ENCODE assay signal across 36 cellular contexts in genomic region chr11:112451250-112451649, GRCh38.
"Had no signal": no experiment of that assay in that cellular context is flagged by ENCODE, and none has a peak within 500 bp of the region (broad histone marks: within the 10 kb centered on the region; RNA-seq: fewer than 3 reads in every experiment).

No MANE protein-coding gene starts in this region.

- H3K9me3 ChIP-seq: adrenal gland, ascending aorta, body of pancreas had no signal

- H3K27me3 ChIP-seq: adrenal gland, ascending aorta, body of pancreas, brain microvascular endothelial cell, breast epithelium, cardiac muscle cell had no signal

- H3K27ac Mint-ChIP-seq: activated naive CD4-positive, alpha-beta T cell treated with anti-CD3 and anti-CD28 coated beads for 36 hours; activated naive CD4-positive, alpha-beta T cell treated with anti-CD3 and anti-CD28 coated beads, Interleukin-2, amount 10 ng/mL, durations not matched to agents 7 days and 5 days; activated naive CD4-positive, alpha-beta T cell treated with anti-CD3 and anti-CD28 coated beads, Interleukin-2, amount 50 U/mL, for 24 hours; activated naive CD4-positive, alpha-beta T cell treated with anti-CD3 and anti-CD28 coated beads, Interleukin-2, amount 50 U/mL, for 72 hours; activated naive CD8-positive, alpha-beta T cell; activated naive CD8-positive, alpha-beta T cell treated with anti-CD3 and anti-CD28 coated beads for 36 hours; activated naive CD8-positive, alpha-beta T cell treated with anti-CD3 and anti-CD28 coated beads, Interleukin-2, amount 10 ng/mL, durations not matched to agents 7 days and 5 days; activated naive CD8-positive, alpha-beta T cell treated with anti-CD3 and anti-CD28 coated beads, Interleukin-2, amount 50 U/mL, for 24 hours; activated T-cell treated with anti-CD3 and anti-CD28 coated beads, Interleukin-2, amount 50 U/mL, for 72 hours; activated T-helper 1 cell treated with anti-CD3 and anti-CD28 coated beads, Interleukin-12 subunit alpha, Interleukin-12 subunit beta, Interleukin-2, Interleukin-4 antibody, amounts not matched to agents 30 ng/mL and 10 ng/mL and 1 ng/mL, durations not matched to agents 14 hours and 24 hours and 36 hours; activated T-helper 17 cell treated with anti-CD3 and anti-CD28 coated beads, Interleukin-2, amount 50 U/mL, for 72 hours; activated T-helper 2 cell treated with anti-CD3 and anti-CD28 coated beads, Interferon-gamma antibody, Interleukin-2, Interleukin-4, amounts not matched to agents 10 μg/mL and 5 μg/mL and 100 μg/mL, durations not matched to agents 14 hours and 24 hours and 36 hours; brain had no signal

- H3K4me1 ChIP-seq: adrenal gland, ascending aorta, body of pancreas, breast epithelium had no signal

- ATAC-seq: activated naive CD4-positive, alpha-beta T cell treated with anti-CD3 and anti-CD28 coated beads, Interleukin-2, amount 50 U/mL, for 72 hours; activated naive CD8-positive, alpha-beta T cell treated with anti-CD3 and anti-CD28 coated beads, Interleukin-2, amount 50 U/mL, for 24 hours; activated T-cell treated with anti-CD3 and anti-CD28 coated beads, Interleukin-2, amount 50 U/mL, for 4 hours; activated T-cell treated with anti-CD3 and anti-CD28 coated beads, Interleukin-2, amount 50 U/mL, for 72 hours; activated T-helper 17 cell treated with anti-CD3 and anti-CD28 coated beads, Interleukin-2, amount 50 U/mL, for 72 hours; body of pancreas had no signal

- H3K4me1 Mint-ChIP-seq: activated naive CD8-positive, alpha-beta T cell treated with anti-CD3 and anti-CD28 coated beads for 36 hours; activated naive CD8-positive, alpha-beta T cell treated with anti-CD3 and anti-CD28 coated beads, Interleukin-2, amount 50 U/mL, for 24 hours; activated T-helper 17 cell treated with anti-CD3 and anti-CD28 coated beads, Interleukin-2, amount 50 U/mL, for 72 hours; central memory CD8-positive, alpha-beta T cell had no signal

- H3K9me3 Mint-ChIP-seq: activated naive CD4-positive, alpha-beta T cell treated with anti-CD3 and anti-CD28 coated beads for 36 hours; activated naive CD4-positive, alpha-beta T cell treated with anti-CD3 and anti-CD28 coated beads, Interleukin-2, amount 10 ng/mL, durations not matched to agents 7 days and 5 days; activated naive CD4-positive, alpha-beta T cell treated with anti-CD3 and anti-CD28 coated beads, Interleukin-2, amount 50 U/mL, for 24 hours; activated naive CD4-positive, alpha-beta T cell treated with anti-CD3 and anti-CD28 coated beads, Interleukin-2, amount 50 U/mL, for 72 hours; activated naive CD8-positive, alpha-beta T cell treated with anti-CD3 and anti-CD28 coated beads, Interleukin-2, amount 50 U/mL, for 24 hours; activated T-cell treated with anti-CD3 and anti-CD28 coated beads, Interleukin-2, amount 50 U/mL, for 4 hours; activated T-cell treated with anti-CD3 and anti-CD28 coated beads, Interleukin-2, amount 50 U/mL, for 72 hours; activated T-helper 17 cell treated with anti-CD3 and anti-CD28 coated beads, Interleukin-2, amount 50 U/mL, for 72 hours; activated T-helper 2 cell treated with anti-CD3 and anti-CD28 coated beads, Interferon-gamma antibody, Interleukin-2, Interleukin-4, amounts not matched to agents 10 μg/mL and 5 μg/mL and 100 μg/mL, durations not matched to agents 14 hours and 24 hours and 36 hours; central memory CD8-positive, alpha-beta T cell had no signal

- H3K36me3 Mint-ChIP-seq: activated naive CD4-positive, alpha-beta T cell treated with anti-CD3 and anti-CD28 coated beads, Interleukin-2, amount 10 ng/mL, durations not matched to agents 7 days and 5 days; activated naive CD4-positive, alpha-beta T cell treated with anti-CD3 and anti-CD28 coated beads, Interleukin-2, amount 50 U/mL, for 24 hours; activated naive CD4-positive, alpha-beta T cell treated with anti-CD3 and anti-CD28 coated beads, Interleukin-2, amount 50 U/mL, for 72 hours; activated naive CD8-positive, alpha-beta T cell treated with anti-CD3 and anti-CD28 coated beads for 36 hours; activated naive CD8-positive, alpha-beta T cell treated with anti-CD3 and anti-CD28 coated beads, Interleukin-2, amount 10 ng/mL, durations not matched to agents 7 days and 5 days had no signal

- H3K4me3 Mint-ChIP-seq: activated naive CD4-positive, alpha-beta T cell treated with anti-CD3 and anti-CD28 coated beads for 36 hours; activated naive CD4-positive, alpha-beta T cell treated with anti-CD3 and anti-CD28 coated beads, Interleukin-2, amount 10 ng/mL, durations not matched to agents 7 days and 5 days; activated naive CD4-positive, alpha-beta T cell treated with anti-CD3 and anti-CD28 coated beads, Interleukin-2, amount 50 U/mL, for 24 hours; activated naive CD8-positive, alpha-beta T cell; activated naive CD8-positive, alpha-beta T cell treated with anti-CD3 and anti-CD28 coated beads for 36 hours; activated naive CD8-positive, alpha-beta T cell treated with anti-CD3 and anti-CD28 coated beads, Interleukin-2, amount 10 ng/mL, durations not matched to agents 7 days and 5 days; activated naive CD8-positive, alpha-beta T cell treated with anti-CD3 and anti-CD28 coated beads, Interleukin-2, amount 50 U/mL, for 24 hours; activated T-cell treated with anti-CD3 and anti-CD28 coated beads, Interleukin-2, amount 50 U/mL, for 4 hours; activated T-cell treated with anti-CD3 and anti-CD28 coated beads, Interleukin-2, amount 50 U/mL, for 72 hours; activated T-helper 1 cell treated with anti-CD3 and anti-CD28 coated beads, Interleukin-12 subunit alpha, Interleukin-12 subunit beta, Interleukin-2, Interleukin-4 antibody, amounts not matched to agents 30 ng/mL and 10 ng/mL and 1 ng/mL, durations not matched to agents 14 hours and 24 hours and 36 hours; activated T-helper 17 cell treated with anti-CD3 and anti-CD28 coated beads, Interleukin-2, amount 50 U/mL, for 72 hours; brain; central memory CD8-positive, alpha-beta T cell had no signal

- H3K4me3 ChIP-seq: adrenal gland, ascending aorta, body of pancreas, breast epithelium, cardiac muscle cell had no signal

- H3K27me3 Mint-ChIP-seq: activated naive CD4-positive, alpha-beta T cell treated with anti-CD3 and anti-CD28 coated beads, Interleukin-2, amount 10 ng/mL, durations not matched to agents 7 days and 5 days; activated T-helper 17 cell treated with anti-CD3 and anti-CD28 coated beads, Interleukin-2, amount 50 U/mL, for 72 hours had no signal

- H3K36me3 ChIP-seq: adrenal gland, ascending aorta, brain microvascular endothelial cell, breast epithelium, cardiac muscle cell had no signal

- DNase-seq: activated effector memory CD4-positive, alpha-beta T cell treated with anti-CD3 and anti-CD28 coated beads, Interleukin-2, amount 50 U/mL, for 16 hours; activated effector memory CD4-positive, alpha-beta T cell treated with Interleukin-2 at 50 U/mL for 16 hours; activated gamma-delta T cell; activated gamma-delta T cell treated with Interleukin-2 at 50 U/mL for 16 hours; activated naive CD4-positive, alpha-beta T cell; activated naive CD4-positive, alpha-beta T cell treated with anti-CD3 and anti-CD28 coated beads for 36 hours; activated naive CD4-positive, alpha-beta T cell treated with anti-CD3 and anti-CD28 coated beads, Interleukin-2, amount 10 ng/mL, durations not matched to agents 7 days and 5 days; activated naive CD4-positive, alpha-beta T cell treated with anti-CD3 and anti-CD28 coated beads, Interleukin-2, amount 50 U/mL, for 16 hours; activated naive CD4-positive, alpha-beta T cell treated with Interleukin-2 at 50 U/mL for 16 hours; activated naive CD8-positive, alpha-beta T cell treated with anti-CD3 and anti-CD28 coated beads for 36 hours; activated naive CD8-positive, alpha-beta T cell treated with anti-CD3 and anti-CD28 coated beads, Interleukin-2, amount 10 ng/mL, durations not matched to agents 7 days and 5 days; activated naive CD8-positive, alpha-beta T cell treated with anti-CD3 and anti-CD28 coated beads, Interleukin-2, amount 50 U/mL, for 24 hours; activated T-cell treated with anti-CD3 and anti-CD28 coated beads, Interleukin-2, amount 50 U/mL, for 4 hours; activated T-cell treated with anti-CD3 and anti-CD28 coated beads, Interleukin-2, amount 50 U/mL, for 48 hours; activated T-cell treated with anti-CD3 and anti-CD28 coated beads, Interleukin-2, amount 50 U/mL, for 72 hours; adrenal gland; amniotic stem cell; amygdala; anterior cingulate cortex; aorta; body of pancreas; brain microvascular endothelial cell; caudate nucleus; central memory CD4-positive, alpha-beta T cell; cerebellar nuclear complex had no signal

- H3K27ac ChIP-seq: adrenal gland, ascending aorta, body of pancreas, brain microvascular endothelial cell, breast epithelium, cardiac muscle cell had no signal
